In the genomic region with DNA sequence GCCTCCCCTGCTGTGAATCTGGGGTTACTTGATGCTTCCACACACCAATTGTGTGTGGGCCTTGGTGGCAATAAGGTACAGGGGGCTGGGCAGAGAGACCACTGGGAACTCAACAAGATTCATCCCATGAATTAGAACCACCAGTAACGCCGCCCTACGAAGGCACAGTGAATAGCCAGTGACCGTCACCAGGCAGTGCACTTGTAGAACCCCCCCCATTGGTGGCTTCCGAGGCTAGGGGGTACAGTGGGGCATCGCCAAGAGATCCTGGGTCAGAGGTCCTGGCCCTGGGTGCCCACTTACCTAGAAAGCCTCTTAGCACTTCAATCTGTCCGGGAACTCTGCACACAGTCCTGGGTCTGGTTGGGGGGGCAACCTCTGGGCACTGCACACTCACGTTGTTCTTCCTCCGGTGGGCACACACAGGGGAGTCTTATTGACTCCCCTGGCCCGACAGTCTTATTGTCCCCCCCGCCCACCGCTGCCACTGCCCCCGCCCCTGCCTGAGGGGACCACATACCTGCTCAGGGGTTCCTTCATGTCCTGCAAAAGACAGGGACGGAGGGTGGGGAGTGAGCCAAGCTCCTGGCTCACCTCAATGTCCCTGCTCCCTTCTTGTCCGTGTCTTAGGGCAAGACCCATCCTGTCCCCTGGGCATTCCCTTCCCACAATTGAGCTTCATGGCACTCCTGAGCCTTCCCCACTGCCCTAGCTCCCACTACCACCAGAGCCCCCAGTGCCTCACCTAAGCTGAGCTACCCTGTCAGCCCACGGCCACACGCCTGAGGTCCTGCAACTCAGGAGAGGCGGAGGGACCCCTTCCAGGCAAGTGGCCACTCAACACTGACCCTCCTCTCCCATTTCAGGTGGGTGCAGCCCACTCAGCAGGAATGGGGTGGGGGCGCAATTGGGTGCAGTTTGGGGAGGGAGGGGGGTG, we compare ENCODE assay signal across 16 cellular contexts. TPM values are rescaled to one million over a fixed set of nuclear protein-coding genes. Genes with fewer than 3 reads are reported as not detected.
DNase-seq lines count a peak whose midpoint lies in the region; ATAC-seq and TF ChIP-seq lines count a peak whose summit lies in the region.
"Had no signal": no experiment of that assay in that cellular context is flagged by ENCODE, and none has a peak within 500 bp of the region (broad histone marks: within the 10 kb centered on the region; RNA-seq: fewer than 3 reads in every experiment).

No MANE protein-coding gene starts in this region.

- H3K4me3 ChIP-seq in Loucy (ENCODE audit: low read length, poor library complexity, severe bottlenecking) (peak overlapping the region; percentile 86), gastroesophageal sphincter (no peak overlapping the region)
- H3K4me3 ChIP-seq: right lobe of liver had no signal

- no peak for TF ChIP-seq EP300 in gastroesophageal sphincter (IDR thresholded peaks at IDR 0.05)

- peak overlapping the region; percentile 99 for H3K4me3 Mint-ChIP-seq in activated naive CD8-positive, alpha-beta T cell treated with anti-CD3 and anti-CD28 coated beads, Interleukin-2, amount 10 ng/mL, durations not matched to agents 7 days and 5 days
- H3K4me3 Mint-ChIP-seq in activated naive CD8-positive, alpha-beta T cell treated with anti-CD3 and anti-CD28 coated beads for 36 hours = no peak overlapping the region
- H3K4me3 Mint-ChIP-seq in type B pancreatic cell = peak overlapping the region; percentile 52

- no peak for DNase-seq in activated naive CD8-positive, alpha-beta T cell treated with anti-CD3 and anti-CD28 coated beads, Interleukin-2, amount 10 ng/mL, durations not matched to agents 7 days and 5 days
- no peak for DNase-seq in activated naive CD8-positive, alpha-beta T cell treated with anti-CD3 and anti-CD28 coated beads for 36 hours
- DNase-seq in type B pancreatic cell (ENCODE audit: extremely low spot score, unreplicated experiment) (no peak), NCI-H748 (lab: John Stamatoyannopoulos, UW; ENCODE audit: unreplicated experiment) (no peak), DMS 273 treated with DMSO at 0.1 percent for 48 hours (lab: John Stamatoyannopoulos, UW) (no peak)
- DNase-seq: activated CD4-positive, CD25-positive, alpha-beta regulatory T cell; amniotic stem cell; effector memory CD4-positive, alpha-beta T cell; midbrain; NCI-H345; NK-92 treated with Interleukin-12 subunit alpha and Interleukin-12 subunit beta, amount 100 ng/mL, for 24 hours; occipital lobe; right lobe of liver had no signal

- POLR2A ChIA-PET in activated naive CD8-positive, alpha-beta T cell treated with anti-CD3 and anti-CD28 coated beads, Interleukin-2, amount 10 ng/mL, durations not matched to agents 7 days and 5 days (lab: Charles Lee) = interaction anchor here (0.5 to 0.7 kb wide), 2 partner anchors 50 to 260 kb away, joined by 3 to 4 read pairs; no protein-coding TSS in a partner anchor

- H3K27ac Mint-ChIP-seq in activated naive CD8-positive, alpha-beta T cell treated with anti-CD3 and anti-CD28 coated beads, Interleukin-2, amount 10 ng/mL, durations not matched to agents 7 days and 5 days = no peak overlapping the region
- H3K27ac Mint-ChIP-seq in activated naive CD8-positive, alpha-beta T cell treated with anti-CD3 and anti-CD28 coated beads for 36 hours = no peak overlapping the region
- H3K27ac Mint-ChIP-seq in type B pancreatic cell = peak overlapping the region; percentile 26

- peak overlapping the region in 3 of 4 donors; percentile 14 to 60 (median 51) for H3K27ac ChIP-seq in gastroesophageal sphincter
- H3K27ac ChIP-seq: right lobe of liver had no signal

- WGBS in gastroesophageal sphincter (ENCODE audit: low coverage in 1 of 2), 2 donors = 90% methylated on average over 2 of the region's 19 CpGs; no CpG with 5 or more reads in 1 of the 2 donors

- peaks cover 23% of the 10 kb centered on the region for H4K20me1 ChIP-seq in Loucy (ENCODE audit: insufficient read depth, low read length, poor library complexity, severe bottlenecking)

- peaks cover 11% of the 10 kb centered on the region for H3K36me3 Mint-ChIP-seq in activated naive CD8-positive, alpha-beta T cell treated with anti-CD3 and anti-CD28 coated beads, Interleukin-2, amount 10 ng/mL, durations not matched to agents 7 days and 5 days
- peaks cover 15% of the 10 kb centered on the region for H3K36me3 Mint-ChIP-seq in activated naive CD8-positive, alpha-beta T cell treated with anti-CD3 and anti-CD28 coated beads for 36 hours
- H3K36me3 Mint-ChIP-seq in type B pancreatic cell = no peaks in the 10 kb centered on the region

- no peak overlapping the region for H2AFZ ChIP-seq in Loucy (ENCODE audit: low read length)

- no peaks in the 10 kb centered on the region for H3K9me3 Mint-ChIP-seq in activated naive CD8-positive, alpha-beta T cell treated with anti-CD3 and anti-CD28 coated beads, Interleukin-2, amount 10 ng/mL, durations not matched to agents 7 days and 5 days
- H3K9me3 Mint-ChIP-seq in activated naive CD8-positive, alpha-beta T cell treated with anti-CD3 and anti-CD28 coated beads for 36 hours = no peaks in the 10 kb centered on the region
- no peaks in the 10 kb centered on the region for H3K9me3 Mint-ChIP-seq in type B pancreatic cell
- H3K9me3 Mint-ChIP-seq: central memory CD8-positive, alpha-beta T cell had no signal

- H3K9me3 ChIP-seq in Loucy (ENCODE audit: insufficient read depth, low read depth, low read length) = no peaks in the 10 kb centered on the region
- H3K9me3 ChIP-seq in gastroesophageal sphincter = no peaks in the 10 kb centered on the region
- H3K9me3 ChIP-seq: right lobe of liver had no signal

- TF ChIP-seq POLR2A in gastroesophageal sphincter (IDR thresholded peaks at IDR 0.05) = no peak

- no peak for ATAC-seq in activated naive CD8-positive, alpha-beta T cell treated with anti-CD3 and anti-CD28 coated beads, Interleukin-2, amount 10 ng/mL, durations not matched to agents 7 days and 5 days (ENCODE audit: low read depth)
- ATAC-seq in gastroesophageal sphincter = no peak
- ATAC-seq: right lobe of liver had no signal

- H3K4me1 Mint-ChIP-seq in activated naive CD8-positive, alpha-beta T cell treated with anti-CD3 and anti-CD28 coated beads, Interleukin-2, amount 10 ng/mL, durations not matched to agents 7 days and 5 days = peaks cover 19% of the 10 kb centered on the region
- H3K4me1 Mint-ChIP-seq in activated naive CD8-positive, alpha-beta T cell treated with anti-CD3 and anti-CD28 coated beads for 36 hours = peaks cover 21% of the 10 kb centered on the region
- H3K4me1 Mint-ChIP-seq in type B pancreatic cell (ENCODE audit: unreplicated experiment) = peaks cover 17% of the 10 kb centered on the region

- H3K79me2 ChIP-seq in Loucy (ENCODE audit: insufficient read depth, low read length) = peaks cover 37% of the 10 kb centered on the region

- no peaks in the 10 kb centered on the region for H3K27me3 ChIP-seq in Loucy (ENCODE audit: insufficient read depth, low read length, poor library complexity, severe bottlenecking)
- H3K27me3 ChIP-seq in gastroesophageal sphincter = no peaks in the 10 kb centered on the region
- H3K27me3 ChIP-seq: right lobe of liver had no signal

- no peaks in the 10 kb centered on the region for H3F3A ChIP-seq in Loucy (ENCODE audit: low read depth)

- no peak overlapping the region for H3K9ac ChIP-seq in Loucy (ENCODE audit: low read depth, low read length, poor library complexity, severe bottlenecking)

- TF ChIP-seq CTCF in Loucy (conservative IDR thresholded peaks at IDR 0.05; ENCODE audit: low read length) (no peak), gastroesophageal sphincter (IDR thresholded peaks at IDR 0.05) (no peak), type B pancreatic cell (conservative IDR thresholded peaks at IDR 0.05) (no peak)

- H3K4me1 ChIP-seq in Loucy (ENCODE audit: insufficient read depth, low read length, poor library complexity, severe bottlenecking) (peaks cover 34% of the 10 kb centered on the region), gastroesophageal sphincter (peaks cover 6 to 48% (median 24%) of the 10 kb centered on the region in 3 donors)

- H3K27me3 Mint-ChIP-seq in activated naive CD8-positive, alpha-beta T cell treated with anti-CD3 and anti-CD28 coated beads, Interleukin-2, amount 10 ng/mL, durations not matched to agents 7 days and 5 days = no peaks in the 10 kb centered on the region
- H3K27me3 Mint-ChIP-seq in activated naive CD8-positive, alpha-beta T cell treated with anti-CD3 and anti-CD28 coated beads for 36 hours = no peaks in the 10 kb centered on the region
- H3K27me3 Mint-ChIP-seq in type B pancreatic cell = no peaks in the 10 kb centered on the region
- H3K27me3 Mint-ChIP-seq: central memory CD8-positive, alpha-beta T cell had no signal

- H3K9me2 ChIP-seq in Loucy (replicated peaks; ENCODE audit: low read depth, low read length) = no peaks in the 10 kb centered on the region

- H3K36me3 ChIP-seq in Loucy (ENCODE audit: insufficient read depth, low read length) (no peaks in the 10 kb centered on the region), gastroesophageal sphincter (peaks cover 0 to 19% of the 10 kb centered on the region in 2 donors)
- H3K36me3 ChIP-seq: right lobe of liver had no signal

- peak overlapping the region; percentile 84 for H3K4me2 ChIP-seq in Loucy (ENCODE audit: low read depth, low read length, poor library complexity, severe bottlenecking)

RNA-seq across cellular contexts. Expression of a gene that starts 2.5 kb away (rescaled TPM):
- total RNA-seq in activated naive CD8-positive, alpha-beta T cell treated with anti-CD3 and anti-CD28 coated beads, Interleukin-2, amount 10 ng/mL, durations not matched to agents 7 days and 5 days = 10 to 100 TPM; 66.6 to 73.2 TPM
- 10 to 100 TPM; 32.7 to 36.1 TPM for total RNA-seq in activated naive CD8-positive, alpha-beta T cell treated with anti-CD3 and anti-CD28 coated beads for 36 hours
- total RNA-seq in gastroesophageal sphincter (10 to 100 TPM; 16.3 to 24.6 (median 21.9) TPM), type B pancreatic cell (ENCODE audit: low replicate concordance) (33.6 and 38.0 TPM in 2 replicates)

RNA-seq across cellular contexts. Expression of a gene that starts 7.5 kb away (rescaled TPM):
- total RNA-seq in activated naive CD8-positive, alpha-beta T cell treated with anti-CD3 and anti-CD28 coated beads, Interleukin-2, amount 10 ng/mL, durations not matched to agents 7 days and 5 days = 1 to 10 TPM; 3.4 to 4.3 TPM
- 1 to 10 TPM; 1.3 to 1.9 TPM for total RNA-seq in activated naive CD8-positive, alpha-beta T cell treated with anti-CD3 and anti-CD28 coated beads for 36 hours
- total RNA-seq in gastroesophageal sphincter (not detected), type B pancreatic cell (ENCODE audit: low replicate concordance) (7.8 and 9.4 TPM in 2 replicates)
- total RNA-seq: right lobe of liver had no signal
